28 cellular contexts compared by ENCODE assay signal in the genomic region with DNA sequence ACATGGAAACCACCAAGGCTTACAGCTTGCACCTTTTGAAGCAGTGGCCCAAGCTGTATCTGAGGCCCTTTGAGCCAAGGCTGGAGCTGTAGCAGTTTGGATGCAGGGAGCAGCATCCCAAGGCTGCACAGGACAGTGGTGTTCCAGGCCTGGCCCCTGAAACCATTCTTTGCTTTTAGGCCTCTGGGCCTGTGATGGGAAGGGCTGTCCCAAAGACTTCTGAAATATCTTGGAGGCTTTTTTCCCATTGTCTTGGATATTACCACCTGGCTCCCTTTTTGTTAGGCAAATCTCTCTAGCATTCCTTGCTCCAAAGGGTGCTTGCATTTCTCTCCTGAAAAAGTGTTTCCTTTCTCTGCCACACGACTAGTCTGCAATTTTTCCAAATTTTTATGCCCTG.
DNase-seq lines count a peak whose midpoint lies in the region; ATAC-seq and TF ChIP-seq lines count a peak whose summit lies in the region.
"Had no signal": no experiment of that assay in that cellular context is flagged by ENCODE, and none has a peak within 500 bp of the region (broad histone marks: within the 10 kb centered on the region; RNA-seq: fewer than 3 reads in every experiment).

No MANE protein-coding gene starts in this region.

- H3K27me3 Mint-ChIP-seq in neural progenitor cell (ENCODE audit: insufficient read depth, low read depth): peaks cover 3% of the 10 kb centered on the region

- no peak overlapping the region for H3K4me2 ChIP-seq in neural progenitor cell
- H3K4me2 ChIP-seq: A549; BLaER1 treated with 17β-estradiol and CSF1 and Interleukin-3, amounts not matched to agents 10 nM and 100 nM had no signal

- ATAC-seq in GM18502 (IDR thresholded peaks at IDR 0.05; ENCODE audit: poor library complexity, unreplicated experiment) (no peak), HG02885 (IDR thresholded peaks at IDR 0.05; ENCODE audit: poor library complexity, unreplicated experiment) (no peak)
- ATAC-seq: A549, HCT116, K562 had no signal

- H3K27ac Mint-ChIP-seq in neural progenitor cell: no peak overlapping the region
- H3K27ac Mint-ChIP-seq: CD4-positive, alpha-beta T cell had no signal

- no peak overlapping the region for H3K27ac ChIP-seq in iPS DF 6.9 (ENCODE audit: low read length)
- H3K27ac ChIP-seq in neural progenitor cell: no peak overlapping the region
- H3K27ac ChIP-seq: A549; BLaER1 treated with 17β-estradiol and CSF1 and Interleukin-3, amounts not matched to agents 10 nM and 100 nM; HL-60; SJSA1 had no signal

- H3K9me3 Mint-ChIP-seq in neural progenitor cell: peaks cover 20% of the 10 kb centered on the region
- H3K9me3 Mint-ChIP-seq: CD4-positive, alpha-beta T cell had no signal

- H3F3A ChIP-seq in neural progenitor cell (ENCODE audit: low read depth): no peaks in the 10 kb centered on the region

- no peak overlapping the region for H3K4me3 Mint-ChIP-seq in neural progenitor cell
- H3K4me3 Mint-ChIP-seq: CD4-positive, alpha-beta T cell had no signal

- no peaks in the 10 kb centered on the region for H4K20me1 ChIP-seq in neural progenitor cell (ENCODE audit: low read depth)
- H4K20me1 ChIP-seq: BLaER1 treated with 17β-estradiol and CSF1 and Interleukin-3, amounts not matched to agents 10 nM and 100 nM had no signal

- no peaks in the 10 kb centered on the region for H3K36me3 Mint-ChIP-seq in neural progenitor cell

- H3K9me3 ChIP-seq in HAP-1 (peaks cover 3% of the 10 kb centered on the region), iPS DF 6.9 (ENCODE audit: control insufficient read depth, insufficient read depth, low read length) (no peaks in the 10 kb centered on the region), neural progenitor cell (ENCODE audit: low read depth) (no peaks in the 10 kb centered on the region)
- H3K9me3 ChIP-seq: A549, SJSA1 had no signal

- peak overlapping the region; percentile 5 for H2AFZ ChIP-seq in neural progenitor cell (replicated peaks)

- WGBS in iPS DF 6.9 (ENCODE audit: insufficient coverage, insufficient read length): no CpG with 5 or more reads among the region's 1 CpG

- TF ChIP-seq CTCF in neural progenitor cell (IDR thresholded peaks at IDR 0.05): no peak

- H3K27me3 ChIP-seq in HAP-1 (ENCODE audit: low read depth) (no peaks in the 10 kb centered on the region), iPS DF 6.9 (ENCODE audit: control insufficient read depth, insufficient read depth, low read length) (no peaks in the 10 kb centered on the region), neural progenitor cell (no peaks in the 10 kb centered on the region)
- H3K27me3 ChIP-seq: BLaER1 treated with 17β-estradiol and CSF1 and Interleukin-3, amounts not matched to agents 10 nM and 100 nM; SJSA1 had no signal

- in situ Hi-C loops in HAP-1 (cut with MboI; ENCODE audit: low sequenced_read_pairs): no loop called here

- peaks cover 15% of the 10 kb centered on the region for H3K4me1 ChIP-seq in HAP-1
- H3K4me1 ChIP-seq in iPS DF 6.9 (ENCODE audit: control insufficient read depth, insufficient read depth, low read length): no peaks in the 10 kb centered on the region; the same call in 1 of the 2 replicates
- peaks cover 11% of the 10 kb centered on the region for H3K4me1 ChIP-seq in neural progenitor cell
- H3K4me1 ChIP-seq: A549, SJSA1 had no signal

- no peak overlapping the region for H3K9ac ChIP-seq in neural progenitor cell
- H3K9ac ChIP-seq: BLaER1 treated with 17β-estradiol and CSF1 and Interleukin-3, amounts not matched to agents 10 nM and 100 nM had no signal

- no peak overlapping the region for H3K4me3 ChIP-seq in HAP-1
- no peak overlapping the region for H3K4me3 ChIP-seq in iPS DF 6.9 (ENCODE audit: low read length)
- no peak overlapping the region for H3K4me3 ChIP-seq in neural progenitor cell
- H3K4me3 ChIP-seq: A549; BLaER1 treated with 17β-estradiol and CSF1 and Interleukin-3, amounts not matched to agents 10 nM and 100 nM; K562; SJSA1 had no signal

- DNase-seq in HAP-1 (ENCODE audit: low spot score in 2 of 2): peak; percentile 69 to 89
- DNase-seq in brain pericyte (ENCODE audit: low read depth, low spot score): peak; percentile 3
- DNase-seq in iPS DF 6.9 (ENCODE audit: low read depth, low spot score): peak; percentile 80
- no peak for DNase-seq in neural progenitor cell (ENCODE audit: low spot score)
- DNase-seq in NCI-H774 (lab: John Stamatoyannopoulos, UW): no peak
- no peak for DNase-seq in LoVo (ENCODE audit: low spot score)
- DNase-seq: AML-193; CD4-positive, alpha-beta T cell; DMS53; GF-D8; Kasumi-1; MV-4-11; NCI-H1105; NCI-H1436 treated with DMSO at 0.1 percent for 48 hours; NCI-H187 treated with DMSO at 0.1 percent for 48 hours; NCI-H2171 treated with DMSO at 0.1 percent for 48 hours; NCI-H524; NCI-H748 treated with DMSO at 0.1 percent for 48 hours; NK-92 treated with Interleukin-12 subunit alpha and Interleukin-12 subunit beta, amount 100 ng/mL, for 24 hours; RPMI8226 had no signal

- H3K36me3 ChIP-seq in HAP-1 (replicated peaks): no peaks in the 10 kb centered on the region
- H3K36me3 ChIP-seq in iPS DF 6.9 (ENCODE audit: control insufficient read depth, insufficient read depth, low read length): no peaks in the 10 kb centered on the region; the same call in 1 of the 2 replicates
- H3K36me3 ChIP-seq in neural progenitor cell: peaks cover 3% of the 10 kb centered on the region
- H3K36me3 ChIP-seq: BLaER1 treated with 17β-estradiol and CSF1 and Interleukin-3, amounts not matched to agents 10 nM and 100 nM; SJSA1 had no signal

- H3K4me1 Mint-ChIP-seq in neural progenitor cell: no peaks in the 10 kb centered on the region

- no peaks in the 10 kb centered on the region for H3K79me2 ChIP-seq in neural progenitor cell (ENCODE audit: low read depth)

Comparison
In these comparisons a context has a peak if more than half of its experiments do, and no peak if none do; other contexts are left out.
1. DNase-seq: peak in HAP-1 (2 of 2), brain pericyte (single experiment) and iPS DF 6.9 (single experiment); none in neural progenitor cell (single experiment), NCI-H774 (single experiment) and LoVo (single experiment).